In the genomic region with DNA sequence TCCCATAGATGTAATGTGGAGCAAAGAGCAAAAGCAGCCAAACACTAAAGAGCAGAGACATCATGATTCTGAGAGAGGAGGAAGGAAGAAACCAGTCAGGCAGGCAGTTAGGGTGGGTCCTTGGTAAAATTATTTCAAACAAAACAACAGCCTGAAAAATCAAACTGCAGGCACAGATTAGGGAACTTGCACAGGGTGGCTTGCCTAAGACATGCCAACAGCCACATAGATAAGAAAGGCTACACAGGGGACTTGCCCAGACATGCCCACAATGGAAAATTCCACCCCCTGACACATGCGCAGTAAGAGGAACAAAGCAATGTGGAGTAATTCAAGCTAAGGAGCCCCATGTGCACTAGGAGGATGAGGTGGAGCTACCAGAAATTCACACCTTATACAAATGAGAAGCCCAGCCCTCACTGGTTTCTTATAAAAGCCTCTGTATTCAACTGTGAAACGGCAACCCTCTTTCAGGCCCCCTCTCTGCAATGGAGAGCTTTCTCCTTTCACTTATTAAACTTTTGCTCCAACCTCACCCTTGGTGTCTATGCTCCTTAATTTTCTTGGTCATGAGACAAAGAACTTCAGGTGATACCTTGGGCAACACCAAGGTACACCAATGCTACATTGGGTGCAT, we compare ENCODE assay signal across 27 cellular contexts. TPM values are rescaled to one million over a fixed set of nuclear protein-coding genes. Genes with fewer than 3 reads are reported as not detected.
DNase-seq lines count a peak whose midpoint lies in the region; ATAC-seq, FAIRE-seq and TF ChIP-seq lines count a peak whose summit lies in the region.
"Had no signal": no experiment of that assay in that cellular context is flagged by ENCODE, and none has a peak within 500 bp of the region (broad histone marks: within the 10 kb centered on the region; RNA-seq: fewer than 3 reads in every experiment).

No MANE protein-coding gene starts in this region.

- H3K4me1 ChIP-seq in HepG2 (ENCODE audit: insufficient read depth, low read length) = no peaks in the 10 kb centered on the region
- H3K4me1 ChIP-seq in right lobe of liver = no peaks in the 10 kb centered on the region
- H3K4me1 ChIP-seq in BE2C = no peaks in the 10 kb centered on the region
- H3K4me1 ChIP-seq: colonic mucosa, SJCRH30 had no signal

- no peaks in the 10 kb centered on the region for H4K20me1 ChIP-seq in HepG2 (ENCODE audit: insufficient read depth, low read length)

- TF ChIP-seq RAD21 in HepG2 (CRISPR knock-in tag; IDR thresholded peaks at IDR 0.05) = no peak

- POLR2A ChIA-PET in HepG2 (lab: Yijun Ruan, JAX) = no interaction called here

- TF ChIP-seq CTCF in HepG2 (CRISPR knock-in tag; IDR thresholded peaks at IDR 0.05) = no peak
- TF ChIP-seq CTCF in right lobe of liver (IDR thresholded peaks at IDR 0.05) = no peak
- no peak for TF ChIP-seq CTCF in BE2C (IDR thresholded peaks at IDR 0.05; ENCODE audit: low read depth, low read length)

- in situ Hi-C loops in HepG2 (cut with HindIII; ENCODE audit: extremely low pct_ligation_motif_present, low pct_unique_long_range_greater_than_20kb) = loop anchor here (25.0 kb wide), 1 partner anchor 93 kb away; no protein-coding TSS in a partner anchor

- no peaks in the 10 kb centered on the region for H3K4me1 Mint-ChIP-seq in activated naive CD8-positive, alpha-beta T cell treated with anti-CD3 and anti-CD28 coated beads for 36 hours
- H3K4me1 Mint-ChIP-seq: CD4-positive, CD25-positive, alpha-beta regulatory T cell had no signal

- no peak for FAIRE-seq in HepG2 (lab: Jason Lieb, UNC)
- FAIRE-seq: G401.6 had no signal

- no peak for ATAC-seq in HepG2
- ATAC-seq in right lobe of liver = no peak
- ATAC-seq: effector memory CD8-positive, alpha-beta T cell; gastroesophageal sphincter had no signal

- H3K79me2 ChIP-seq in HepG2 (ENCODE audit: insufficient read depth, low read length) = no peaks in the 10 kb centered on the region

- H2AFZ ChIP-seq in HepG2 (ENCODE audit: low read length) = no peak overlapping the region
- H2AFZ ChIP-seq: PC-9 had no signal

- TF ChIP-seq POLR2A in HepG2 (IDR thresholded peaks at IDR 0.05; ENCODE audit: insufficient read depth in 1 of 2, low read depth in 2 of 2, low read length in 2 of 2) = no peak
- TF ChIP-seq POLR2A in right lobe of liver (IDR thresholded peaks at IDR 0.05) = no peak

- DNase-seq in HepG2 (ENCODE audit: low spot score) = no peak
- no peak for DNase-seq in right lobe of liver
- DNase-seq in MV-4-11 (lab: John Stamatoyannopoulos, UW) = peak; percentile 86
- DNase-seq in activated naive CD8-positive, alpha-beta T cell treated with anti-CD3 and anti-CD28 coated beads for 36 hours = peak; percentile 5
- DNase-seq in SHP77 (lab: John Stamatoyannopoulos, UW) = no peak
- no peak for DNase-seq in BE2C
- no peak for DNase-seq in GM19238 (ENCODE audit: insufficient read length, low spot score)
- DNase-seq in LoVo (ENCODE audit: low spot score) = no peak
- DNase-seq: ACHN; activated CD4-positive, alpha-beta T cell treated with anti-CD3 and anti-CD28 coated beads, Interleukin-2, amount 50 U/mL, for 4 hours; activated effector memory CD4-positive, alpha-beta T cell treated with Interleukin-2 at 50 U/mL for 16 hours; CD4-positive, CD25-positive, alpha-beta regulatory T cell; colonic mucosa; effector memory CD8-positive, alpha-beta T cell; NCI-H2171; NCI-H69; PC-9; SJCRH30; stimulated activated CD8-positive, alpha-beta memory T cell treated with anti-CD3 and anti-CD28 coated beads, Interleukin-4, amount 100 ng/mL, for 48 hours; substantia nigra had no signal

- TF ChIP-seq EP300 in HepG2 (IDR thresholded peaks at IDR 0.05; ENCODE audit: low read depth in 2 of 2, low read length in 2 of 2) (no peak), HepG2 (CRISPR knock-in tag; IDR thresholded peaks at IDR 0.05; ENCODE audit: borderline replicate concordance) (no peak)

- H3K4me3 ChIP-seq in HepG2 (replicated peaks in 1 of 3; ENCODE audit: insufficient read depth in 1 of 3, low read depth in 2 of 3, low read length in 3 of 3) (no peak overlapping the region), right lobe of liver (no peak overlapping the region), BE2C (ENCODE audit: low read depth, low read length) (no peak overlapping the region)
- H3K4me3 ChIP-seq: colonic mucosa, esophagus muscularis mucosa, gastroesophageal sphincter, lung, PC-9, SJCRH30 had no signal

- no peak overlapping the region for H3K27ac Mint-ChIP-seq in activated naive CD8-positive, alpha-beta T cell treated with anti-CD3 and anti-CD28 coated beads for 36 hours
- H3K27ac Mint-ChIP-seq: CD4-positive, CD25-positive, alpha-beta regulatory T cell; effector memory CD8-positive, alpha-beta T cell; progenitor cell of endocrine pancreas had no signal

- WGBS in HepG2 (ENCODE audit: low lambda C conversion rate) = 49% methylated on average over 2 of the region's 2 CpGs
- 65% methylated on average over 2 of the region's 2 CpGs for WGBS in right lobe of liver (ENCODE audit: insufficient coverage, low coverage, low lambda C conversion rate, missing lambda C conversion rate)

- H3K9ac ChIP-seq in HepG2 (ENCODE audit: insufficient read depth, low read depth, low read length) = no peak overlapping the region

- H3K9me3 Mint-ChIP-seq in activated naive CD8-positive, alpha-beta T cell treated with anti-CD3 and anti-CD28 coated beads for 36 hours = peaks cover 14% of the 10 kb centered on the region

- H3K36me3 Mint-ChIP-seq in activated naive CD8-positive, alpha-beta T cell treated with anti-CD3 and anti-CD28 coated beads for 36 hours = no peaks in the 10 kb centered on the region
- H3K36me3 Mint-ChIP-seq: CD4-positive, CD25-positive, alpha-beta regulatory T cell had no signal

- H3K27me3 ChIP-seq in HepG2 (ENCODE audit: control insufficient read depth in 1 of 2, insufficient read depth in 2 of 2, low read length in 2 of 2) = peaks cover 0 to 5% of the 10 kb centered on the region in 2 experiments; a peak in 2 of 5 replicates
- no peaks in the 10 kb centered on the region for H3K27me3 ChIP-seq in right lobe of liver
- H3K27me3 ChIP-seq in BE2C = no peaks in the 10 kb centered on the region
- H3K27me3 ChIP-seq: colonic mucosa, gastroesophageal sphincter, SJCRH30 had no signal

- no TSS peak for BruUV-seq in HepG2 (replicated peaks; lab: Mats Ljungman, UMichigan)

- H3K27ac ChIP-seq in HepG2 (ENCODE audit: extremely low read length, insufficient read depth, low read length) = no peak overlapping the region
- H3K27ac ChIP-seq in right lobe of liver = no peak overlapping the region
- H3K27ac ChIP-seq: colonic mucosa, esophagus muscularis mucosa, gastroesophageal sphincter, PC-9, SJCRH30, VCaP had no signal

- peaks cover 9% of the 10 kb centered on the region for H3K27me3 Mint-ChIP-seq in activated naive CD8-positive, alpha-beta T cell treated with anti-CD3 and anti-CD28 coated beads for 36 hours

- H3K9me3 ChIP-seq in HepG2 (ENCODE audit: low read length) (peaks cover 26% of the 10 kb centered on the region), right lobe of liver (no peaks in the 10 kb centered on the region), BE2C (no peaks in the 10 kb centered on the region)
- H3K9me3 ChIP-seq: colonic mucosa, SJCRH30 had no signal

- intact Hi-C loops in HepG2 (cut with micrococcal nuclease; ENCODE audit: unreplicated experiment) = no loop called here
- intact Hi-C loops in right lobe of liver (cut with DNase I) = no loop called here

- no peaks in the 10 kb centered on the region for H3K36me3 ChIP-seq in HepG2 (replicated peaks in 1 of 2; ENCODE audit: control insufficient read depth in 1 of 2, insufficient read depth in 2 of 2, low read length in 2 of 2)
- H3K36me3 ChIP-seq in right lobe of liver = no peaks in the 10 kb centered on the region
- no peaks in the 10 kb centered on the region for H3K36me3 ChIP-seq in BE2C
- H3K36me3 ChIP-seq: colonic mucosa, esophagus muscularis mucosa, gastroesophageal sphincter, SJCRH30 had no signal

- CTCF ChIA-PET in HepG2 (lab: Yijun Ruan, JAX; ENCODE audit: low intra/inter-chr PET ratio, low total read pairs) = no interaction called here

- no peak overlapping the region for H3K4me3 Mint-ChIP-seq in activated naive CD8-positive, alpha-beta T cell treated with anti-CD3 and anti-CD28 coated beads for 36 hours
- H3K4me3 Mint-ChIP-seq: CD4-positive, CD25-positive, alpha-beta regulatory T cell; effector memory CD8-positive, alpha-beta T cell had no signal

- no peak overlapping the region for H3K4me2 ChIP-seq in HepG2 (ENCODE audit: low read depth, low read length)
- H3K4me2 ChIP-seq: PC-9 had no signal

TF ChIP-seq in HepG2, 621 proteins besides CTCF, POLR2A, EP300 and RAD21 (continues in another document):
- TF ChIP-seq ZFP36 (IDR thresholded peaks at IDR 0.05; ENCODE audit: borderline replicate concordance, low read depth, low read length, partially characterized antibody) = peak; percentile 60

RNA-seq across cellular contexts. Expression of a gene that starts 7.3 kb away (rescaled TPM):
- total RNA-seq in HepG2 (2016; rRNA removed; fragmentation: Illumina TruSeq; extraction: Trizol) (5.2 and 6.9 TPM in 2 replicates), right lobe of liver (1 to 10 TPM; 1.6 to 7.1 (median 2.7) TPM)
- total RNA-seq in HepG2 (2016; cell fraction: cytosol; rRNA removed; fragmentation: Illumina TruSeq; extraction: Trizol; ENCODE audit: low read depth) = 1.0 and 1.4 TPM in 2 replicates
- 4.7 and 6.1 TPM in 2 replicates for total RNA-seq in HepG2 (2016; cell fraction: insoluble cytoplasmic fraction; rRNA removed; fragmentation: Illumina TruSeq; extraction: Trizol)
- total RNA-seq in HepG2 (2016; cell fraction: membrane; rRNA removed; fragmentation: Illumina TruSeq; extraction: Trizol) = 3.3 and 4.7 TPM in 2 replicates
- total RNA-seq in HepG2 (2016; cell fraction: nucleus; rRNA removed; fragmentation: Illumina TruSeq; extraction: Trizol) = 3.9 and 4.4 TPM in 2 replicates
- polyA plus RNA-seq in HepG2 (2011; rRNA removed) = 0.55 and 1.0 TPM in 2 replicates
- 0.29 and 0.79 TPM in 2 replicates for polyA plus RNA-seq in HepG2 (2011; cell fraction: cytosol; rRNA removed)
- 0.54 and 0.76 TPM in 2 replicates for polyA plus RNA-seq in HepG2 (2011; cell fraction: nucleus; rRNA removed)
- polyA plus RNA-seq in HepG2 (2012) = 0.34 and 0.36 TPM in 2 replicates
- polyA plus RNA-seq in HepG2 (2016; cell fraction: cytosol; fragmentation: Illumina TruSeq; extraction: Trizol; ENCODE audit: low read depth) = 0.76 and 0.88 TPM in 2 replicates
- 3.5 and 3.7 TPM in 2 replicates for polyA plus RNA-seq in HepG2 (2016; cell fraction: insoluble cytoplasmic fraction; fragmentation: Illumina TruSeq; extraction: Trizol; ENCODE audit: low read depth)
- polyA plus RNA-seq in HepG2 (2016; cell fraction: membrane; fragmentation: Illumina TruSeq; extraction: Trizol; ENCODE audit: low read depth) = 2.3 and 3.5 TPM in 2 replicates
- polyA plus RNA-seq in HepG2 (2016; cell fraction: nucleus; fragmentation: Illumina TruSeq; extraction: Trizol; ENCODE audit: insufficient read depth, low read depth) = 2.7 and 3.7 TPM in 2 replicates
- polyA minus RNA-seq in HepG2 (2011; rRNA and poly(A)+ RNA removed; ENCODE audit: low replicate concordance) = 2.3 and 4.2 TPM in 2 replicates
- 1.1 and 1.7 TPM in 2 replicates for polyA minus RNA-seq in HepG2 (2011; cell fraction: cytosol; rRNA and poly(A)+ RNA removed)
- polyA minus RNA-seq in HepG2 (2011; cell fraction: nucleus; rRNA and poly(A)+ RNA removed) = 1.0 and 1.1 TPM in 2 replicates
- total RNA-seq in activated naive CD8-positive, alpha-beta T cell treated with anti-CD3 and anti-CD28 coated beads for 36 hours = 1 to 10 TPM in 1 of 2 experiments, under 1 TPM in 1; 0.76 to 1.2 TPM
- 0.19 TPM for polyA plus RNA-seq in BE2C (2012; ENCODE audit: insufficient read depth, insufficient read length, low read depth)
- total RNA-seq: PC-9; T-helper 1 cell treated with Interleukin-12 subunit alpha and Interleukin-12 subunit beta and Interleukin-4 antibody, amounts not matched to agents 30 ng/mL and 1 ng/mL, for 36 hours had no signal

Comparison
In these comparisons a context has a peak if more than half of its experiments do, and no peak if none do; other contexts are left out.
1. DNase-seq: peak in MV-4-11 (single experiment) and activated naive CD8-positive, alpha-beta T cell treated with anti-CD3 and anti-CD28 coated beads for 36 hours (single experiment); none in HepG2 (single experiment), right lobe of liver (0 of 3), SHP77 (0 of 2), BE2C (single experiment), GM19238 (single experiment) and LoVo (single experiment).